ENCODE assay signal across 12 cellular contexts in genomic region chr10:95559466-95559865, GRCh38. TPM values are rescaled to one million over a fixed set of nuclear protein-coding genes. Genes with fewer than 3 reads are reported as not detected.
A peak's percentile ranks its signal among the peaks of the same experiment; 100 is the strongest.
DNase-seq lines count a peak whose midpoint lies in the region; ATAC-seq and TF ChIP-seq lines count a peak whose summit lies in the region.
"Had no signal": no experiment of that assay in that cellular context is flagged by ENCODE, and none has a peak within 500 bp of the region (broad histone marks: within the 10 kb centered on the region; RNA-seq: fewer than 3 reads in every experiment).

No MANE protein-coding gene starts in this region.

- H2AFZ ChIP-seq in smooth muscle cell (ENCODE audit: low read depth), result no peak overlapping the region

- H3K4me3 ChIP-seq in smooth muscle cell, result peak overlapping the region; percentile 90

- H3K9me3 Mint-ChIP-seq in activated naive CD8-positive, alpha-beta T cell treated with anti-CD3 and anti-CD28 coated beads, Interleukin-2, amount 10 ng/mL, durations not matched to agents 7 days and 5 days, result no peaks in the 10 kb centered on the region

- H3F3A ChIP-seq in smooth muscle cell (ENCODE audit: low read depth), result peaks cover 8% of the 10 kb centered on the region

- H3K4me1 Mint-ChIP-seq in activated naive CD8-positive, alpha-beta T cell treated with anti-CD3 and anti-CD28 coated beads, Interleukin-2, amount 10 ng/mL, durations not matched to agents 7 days and 5 days, result peaks cover 8% of the 10 kb centered on the region

- H3K4me1 ChIP-seq in smooth muscle cell (ENCODE audit: low read depth), result peaks cover 17% of the 10 kb centered on the region

- H3K36me3 Mint-ChIP-seq in activated naive CD8-positive, alpha-beta T cell treated with anti-CD3 and anti-CD28 coated beads, Interleukin-2, amount 10 ng/mL, durations not matched to agents 7 days and 5 days, result no peaks in the 10 kb centered on the region

- no peak overlapping the region for H3K27ac Mint-ChIP-seq in activated naive CD8-positive, alpha-beta T cell treated with anti-CD3 and anti-CD28 coated beads, Interleukin-2, amount 10 ng/mL, durations not matched to agents 7 days and 5 days

- H3K9ac ChIP-seq in smooth muscle cell (ENCODE audit: low read depth), result no peak overlapping the region

- H3K27ac ChIP-seq in smooth muscle cell (ENCODE audit: low read depth), result no peak overlapping the region
- H3K27ac ChIP-seq: A549 had no signal

- no peaks in the 10 kb centered on the region for H3K36me3 ChIP-seq in smooth muscle cell (ENCODE audit: low read depth)
- H3K36me3 ChIP-seq: spleen had no signal

- peak overlapping the region; percentile 91 for H3K4me2 ChIP-seq in smooth muscle cell

- H3K79me2 ChIP-seq in smooth muscle cell (ENCODE audit: low read depth), result peaks cover 40% of the 10 kb centered on the region

- POLR2A ChIA-PET in activated naive CD8-positive, alpha-beta T cell treated with anti-CD3 and anti-CD28 coated beads, Interleukin-2, amount 10 ng/mL, durations not matched to agents 7 days and 5 days (lab: Charles Lee), result no interaction called here

- peaks cover 31% of the 10 kb centered on the region for H3K27me3 Mint-ChIP-seq in activated naive CD8-positive, alpha-beta T cell treated with anti-CD3 and anti-CD28 coated beads, Interleukin-2, amount 10 ng/mL, durations not matched to agents 7 days and 5 days

- peaks cover 22% of the 10 kb centered on the region for H4K20me1 ChIP-seq in smooth muscle cell (ENCODE audit: low read depth)

- no peaks in the 10 kb centered on the region for H3K9me3 ChIP-seq in smooth muscle cell (replicated peaks; ENCODE audit: low read depth)
- H3K9me3 ChIP-seq: A549, spleen had no signal

- DNase-seq in NCI-H510A treated with DMSO at 0.1 percent for 48 hours (lab: John Stamatoyannopoulos, UW) (peak; percentile 40), NCI-H510A (lab: John Stamatoyannopoulos, UW) (no peak), left kidney (ENCODE audit: low read depth, low spot score) (peak; percentile 60), smooth muscle cell (lab: John Stamatoyannopoulos, UW; ENCODE audit: unreplicated experiment) (no peak), NCI-H128 (lab: John Stamatoyannopoulos, UW; ENCODE audit: unreplicated experiment) (no peak)
- no peak for DNase-seq in activated naive CD8-positive, alpha-beta T cell treated with anti-CD3 and anti-CD28 coated beads, Interleukin-2, amount 10 ng/mL, durations not matched to agents 7 days and 5 days
- DNase-seq in stimulated activated CD8-positive, alpha-beta memory T cell treated with anti-CD3 and anti-CD28 coated beads, Interleukin-4, amount 100 ng/mL, for 48 hours, result no peak
- DNase-seq: KG1, RPMI8226, spleen had no signal

- 9% methylated on average over 4 of the region's 4 CpGs for WGBS in smooth muscle cell (ENCODE audit: low lambda C conversion rate)

- H3K27me3 ChIP-seq in smooth muscle cell (ENCODE audit: low read depth), result no peaks in the 10 kb centered on the region

- no peak for TF ChIP-seq CTCF in smooth muscle cell (IDR thresholded peaks at IDR 0.05; ENCODE audit: borderline replicate concordance, insufficient read depth, poor library complexity, severe bottlenecking)

- peak overlapping the region; percentile 51 for H3K4me3 Mint-ChIP-seq in activated naive CD8-positive, alpha-beta T cell treated with anti-CD3 and anti-CD28 coated beads, Interleukin-2, amount 10 ng/mL, durations not matched to agents 7 days and 5 days

- no peak for ATAC-seq in activated naive CD8-positive, alpha-beta T cell treated with anti-CD3 and anti-CD28 coated beads, Interleukin-2, amount 10 ng/mL, durations not matched to agents 7 days and 5 days (ENCODE audit: low read depth)
- no peak for ATAC-seq in HG03095 (IDR thresholded peaks at IDR 0.05; ENCODE audit: unreplicated experiment)
- ATAC-seq: A549 had no signal

RNA-seq across cellular contexts. Expression of gene SORBS1, which starts 1.7 kb away (rescaled TPM):
- total RNA-seq in activated naive CD8-positive, alpha-beta T cell treated with anti-CD3 and anti-CD28 coated beads, Interleukin-2, amount 10 ng/mL, durations not matched to agents 7 days and 5 days, result under 1 TPM; 0.71 to 0.72 TPM
- 21.0 and 29.0 TPM in 2 replicates for total RNA-seq in smooth muscle cell
- 11.3 and 14.6 TPM in 2 replicates for polyA plus RNA-seq in smooth muscle cell

Comparison
In these comparisons a context has a peak if more than half of its experiments do, and no peak if none do; other contexts are left out.
1. DNase-seq: peak in NCI-H510A treated with DMSO at 0.1 percent for 48 hours (single experiment) and left kidney (single experiment); none in NCI-H510A (single experiment), activated naive CD8-positive, alpha-beta T cell treated with anti-CD3 and anti-CD28 coated beads, Interleukin-2, amount 10 ng/mL, durations not matched to agents 7 days and 5 days (single experiment), smooth muscle cell (single experiment), stimulated activated CD8-positive, alpha-beta memory T cell treated with anti-CD3 and anti-CD28 coated beads, Interleukin-4, amount 100 ng/mL, for 48 hours (single experiment) and NCI-H128 (single experiment).
2. RNA of gene SORBS1, which starts 1.7 kb away (total RNA-seq): 21.0 to 29.0 TPM in smooth muscle cell; 0.71 to 0.72 TPM in activated naive CD8-positive, alpha-beta T cell treated with anti-CD3 and anti-CD28 coated beads, Interleukin-2, amount 10 ng/mL, durations not matched to agents 7 days and 5 days; every median in the first group is over 10 times any median in the second.